ENCODE assay signal across 20 cellular contexts in genomic region chr7:6128205-6128604, GRCh38.
"Had no signal": no experiment of that assay in that cellular context is flagged by ENCODE, and none has a peak within 500 bp of the region (broad histone marks: within the 10 kb centered on the region; RNA-seq: fewer than 3 reads in every experiment).

No MANE protein-coding gene starts in this region.

- H3K9me3 ChIP-seq: ascending aorta, suprapubic skin, upper lobe of left lung had no signal

- H3K27me3 ChIP-seq: ascending aorta, suprapubic skin, upper lobe of left lung had no signal

- H3K27ac ChIP-seq: ascending aorta, SK-N-MC, skin epidermis, suprapubic skin, upper lobe of left lung, VCaP had no signal

- H3K9me3 Mint-ChIP-seq: activated naive CD8-positive, alpha-beta T cell treated with anti-CD3 and anti-CD28 coated beads, Interleukin-2, amount 50 U/mL, for 24 hours; activated T-helper 1 cell treated with anti-CD3 and anti-CD28 coated beads, Interleukin-12 subunit alpha, Interleukin-12 subunit beta, Interleukin-2, Interleukin-4 antibody, amounts not matched to agents 30 ng/mL and 10 ng/mL and 1 ng/mL, durations not matched to agents 14 hours and 24 hours and 36 hours; natural killer cell had no signal

- H3K27me3 Mint-ChIP-seq: activated naive CD8-positive, alpha-beta T cell treated with anti-CD3 and anti-CD28 coated beads, Interleukin-2, amount 50 U/mL, for 24 hours had no signal

- ATAC-seq: activated naive CD8-positive, alpha-beta T cell treated with anti-CD3 and anti-CD28 coated beads, Interleukin-2, amount 50 U/mL, for 24 hours; esophagus mucosa; natural killer cell; stimulated activated naive CD8-positive, alpha-beta T cell treated with anti-CD3 and anti-CD28 coated beads, Interleukin-15, Interleukin-2, amounts not matched to agents 100 U/mL and 50 U/mL, for 24 hours had no signal

- H3K4me3 Mint-ChIP-seq: activated naive CD8-positive, alpha-beta T cell treated with anti-CD3 and anti-CD28 coated beads, Interleukin-2, amount 50 U/mL, for 24 hours; activated T-helper 1 cell treated with anti-CD3 and anti-CD28 coated beads, Interleukin-12 subunit alpha, Interleukin-12 subunit beta, Interleukin-2, Interleukin-4 antibody, amounts not matched to agents 30 ng/mL and 10 ng/mL and 1 ng/mL, durations not matched to agents 14 hours and 24 hours and 36 hours; natural killer cell had no signal

- H3K27ac Mint-ChIP-seq: activated naive CD8-positive, alpha-beta T cell treated with anti-CD3 and anti-CD28 coated beads, Interleukin-2, amount 50 U/mL, for 24 hours; activated T-helper 1 cell treated with anti-CD3 and anti-CD28 coated beads, Interleukin-12 subunit alpha, Interleukin-12 subunit beta, Interleukin-2, Interleukin-4 antibody, amounts not matched to agents 30 ng/mL and 10 ng/mL and 1 ng/mL, durations not matched to agents 14 hours and 24 hours and 36 hours; natural killer cell had no signal

- DNase-seq: activated CD4-positive, alpha-beta T cell treated with anti-CD3 and anti-CD28 coated beads, Interleukin-2, amount 50 U/mL, for 48 hours; activated naive CD4-positive, alpha-beta T cell treated with Interleukin-2 at 50 U/mL for 16 hours; activated naive CD8-positive, alpha-beta T cell treated with anti-CD3 and anti-CD28 coated beads, Interleukin-2, amount 50 U/mL, for 24 hours; kidney glomerular epithelial cell; mesenchymal stem cell; natural killer cell; stimulated activated CD4-positive, alpha-beta T cell treated with anti-CD3 and anti-CD28 coated beads, Interleukin-15, amount 100 ng/mL, for 24 hours; stimulated activated CD4-positive, alpha-beta T cell treated with anti-CD3 and anti-CD28 coated beads, Interleukin-4, amount 100 ng/mL, for 1 hour; stimulated activated naive CD8-positive, alpha-beta T cell treated with anti-CD3 and anti-CD28 coated beads, Interleukin-15, Interleukin-2, amounts not matched to agents 100 U/mL and 50 U/mL, for 24 hours; T-helper 1 cell; upper lobe of left lung had no signal

- H3K4me1 ChIP-seq: ascending aorta, suprapubic skin, upper lobe of left lung had no signal

- H3K4me1 Mint-ChIP-seq: activated naive CD8-positive, alpha-beta T cell treated with anti-CD3 and anti-CD28 coated beads, Interleukin-2, amount 50 U/mL, for 24 hours had no signal

- FAIRE-seq: colon, endometrium had no signal

- H3K36me3 Mint-ChIP-seq: natural killer cell had no signal

- H3K4me3 ChIP-seq: ascending aorta, SK-N-MC, skin epidermis, suprapubic skin, upper lobe of left lung had no signal
